Comparison of ENCODE assay signal across 8 cellular contexts in genomic region chr2:197706839-197707207, GRCh38. TPM values are rescaled to one million over a fixed set of nuclear protein-coding genes. Genes with fewer than 3 reads are reported as not detected.
DNase-seq lines count a peak whose midpoint lies in the region; ATAC-seq and TF ChIP-seq lines count a peak whose summit lies in the region.

No MANE protein-coding gene starts in this region.

- H3K4me3 Mint-ChIP-seq in Caco-2 (ENCODE audit: unreplicated experiment), result peak overlapping the region; percentile 90

- H3K9me2 ChIP-seq in neural cell (ENCODE audit: insufficient read depth, low read length), result no peaks in the 10 kb centered on the region

- POLR2A ChIA-PET in Caco-2 (lab: Charles Lee), result no interaction called here

- no TSS peak for BruUV-seq in Caco-2 (replicated peaks; lab: Mats Ljungman, UMichigan)

- ATAC-seq in GM21786 (IDR thresholded peaks at IDR 0.05; ENCODE audit: unreplicated experiment), result no peak
- no peak for ATAC-seq in GM18498 (IDR thresholded peaks at IDR 0.05; ENCODE audit: unreplicated experiment)

- no peak overlapping the region for H3K27ac ChIP-seq in effector memory CD4-positive, alpha-beta T cell (ENCODE audit: insufficient read depth, low read length, poor library complexity, severe bottlenecking)
- no peak overlapping the region for H3K27ac ChIP-seq in neural cell (ENCODE audit: low read length)

- H4K20me1 ChIP-seq in neural cell (ENCODE audit: insufficient read depth), result no peaks in the 10 kb centered on the region

- H3K27me3 Mint-ChIP-seq in Caco-2 (ENCODE audit: insufficient read depth, unreplicated experiment), result no peaks in the 10 kb centered on the region

- peak overlapping the region; percentile 70 for H3K4me2 ChIP-seq in neural cell (ENCODE audit: low read length)

- H3K4me1 Mint-ChIP-seq in Caco-2 (ENCODE audit: low read depth, unreplicated experiment), result peaks cover 12% of the 10 kb centered on the region

- no peak overlapping the region for H2AFZ ChIP-seq in neural cell (ENCODE audit: low read depth, low read length)

- H3F3A ChIP-seq in neural cell (ENCODE audit: insufficient read depth, low read length, poor library complexity, severe bottlenecking), result no peaks in the 10 kb centered on the region

- peaks cover 13% of the 10 kb centered on the region for H3K79me2 ChIP-seq in neural cell (replicated peaks; ENCODE audit: insufficient read depth, low read length)

- TF ChIP-seq EP300 in neural cell (conservative IDR thresholded peaks at IDR 0.05; ENCODE audit: poor library complexity, severe bottlenecking), result no peak

- intact Hi-C loops in Caco-2 (cut with micrococcal nuclease; ENCODE audit: unreplicated experiment), result loop anchor here (1.0 to 10.0 kb wide), 5 partner anchors 71 to 590 kb away; partner anchors contain the start of genes COQ10B, HSPE1 and MOB4

- H3K9ac ChIP-seq in neural cell (ENCODE audit: low read length), result no peak overlapping the region

- peak overlapping the region; percentile 86 for H3K4me3 ChIP-seq in Caco-2 (ENCODE audit: low read depth, low read length)
- peak overlapping the region; percentile 83 for H3K4me3 ChIP-seq in effector memory CD4-positive, alpha-beta T cell (ENCODE audit: insufficient read depth, low read depth, low read length, poor library complexity, severe bottlenecking)
- H3K4me3 ChIP-seq in neural cell (ENCODE audit: low read length), result peak overlapping the region; percentile 87

- CTCF ChIA-PET in Caco-2 (lab: Charles Lee), result no interaction called here

- TF ChIP-seq RAD21 in neural cell (conservative IDR thresholded peaks at IDR 0.05), result no peak

- H3K9me3 Mint-ChIP-seq in Caco-2 (ENCODE audit: unreplicated experiment), result no peaks in the 10 kb centered on the region

- no peak overlapping the region for H3K27ac Mint-ChIP-seq in Caco-2 (ENCODE audit: unreplicated experiment)

- no peak for TF ChIP-seq CTCF in Caco-2 (IDR thresholded peaks at IDR 0.05; ENCODE audit: insufficient read depth in 1 of 2, low read depth in 1 of 2, low read length in 1 of 2, severe bottlenecking in 1 of 2, unreplicated experiment in 1 of 2)
- TF ChIP-seq CTCF in neural cell (IDR thresholded peaks at IDR 0.05; ENCODE audit: poor library complexity, severe bottlenecking), result no peak

- DNase-seq in Caco-2 (no peak), NCI-H69 (lab: John Stamatoyannopoulos, UW) (peak; percentile 21), HUDEP-2 (lab: John Stamatoyannopoulos, UW; ENCODE audit: unreplicated experiment in 76 of 76) (no peak), mesenteric fat pad (ENCODE audit: low spot score) (no peak)
- DNase-seq in effector memory CD4-positive, alpha-beta T cell, result no peak

- H3K27me3 ChIP-seq in Caco-2 (replicated peaks; ENCODE audit: control insufficient read depth, insufficient read depth, low read length), result no peaks in the 10 kb centered on the region
- H3K27me3 ChIP-seq in effector memory CD4-positive, alpha-beta T cell (replicated peaks; ENCODE audit: control insufficient read depth, insufficient read depth, low read length, poor library complexity, severe bottlenecking), result no peaks in the 10 kb centered on the region
- H3K27me3 ChIP-seq in neural cell (ENCODE audit: insufficient read depth, low read depth, low read length), result no peaks in the 10 kb centered on the region

- peaks cover 23% of the 10 kb centered on the region for H3K36me3 Mint-ChIP-seq in Caco-2 (ENCODE audit: insufficient read depth, unreplicated experiment)

- H3K9me3 ChIP-seq in Caco-2 (no peaks in the 10 kb centered on the region), neural cell (ENCODE audit: low read length) (no peaks in the 10 kb centered on the region)
- H3K9me3 ChIP-seq in effector memory CD4-positive, alpha-beta T cell (ENCODE audit: control insufficient read depth, low read length), result no peaks in the 10 kb centered on the region

- peaks cover 5% of the 10 kb centered on the region for H3K4me1 ChIP-seq in Caco-2
- peaks cover 29% of the 10 kb centered on the region for H3K4me1 ChIP-seq in effector memory CD4-positive, alpha-beta T cell (ENCODE audit: control insufficient read depth, insufficient read depth, low read length, poor library complexity, severe bottlenecking)

- H3K36me3 ChIP-seq in Caco-2 (ENCODE audit: control insufficient read depth, insufficient read depth, low read length) (no peaks in the 10 kb centered on the region; the same call in 1 of the 2 replicates), neural cell (ENCODE audit: insufficient read depth, low read length) (no peaks in the 10 kb centered on the region)
- H3K36me3 ChIP-seq in effector memory CD4-positive, alpha-beta T cell (ENCODE audit: control insufficient read depth, insufficient read depth, low read length), result peaks cover 10% of the 10 kb centered on the region

TF ChIP-seq in neural cell, 6 proteins besides CTCF, POLR2A, EP300 and RAD21:
- no peak for TF ChIP-seq REST (IDR thresholded peaks at IDR 0.05; ENCODE audit: borderline replicate concordance)
- no peak for TF ChIP-seq POLR2AphosphoS5 (IDR thresholded peaks at IDR 0.05)
- no peak for TF ChIP-seq TAF1 (IDR thresholded peaks at IDR 0.05; ENCODE audit: low read depth)
- no peak for TF ChIP-seq EZH2 (IDR thresholded peaks at IDR 0.05; ENCODE audit: borderline replicate concordance, insufficient read depth, low read length, poor library complexity, severe bottlenecking)
- TF ChIP-seq SMC3 (conservative IDR thresholded peaks at IDR 0.05; ENCODE audit: poor library complexity), result no peak
- TF ChIP-seq MXI1 (conservative IDR thresholded peaks at IDR 0.05; ENCODE audit: poor library complexity, severe bottlenecking), result no peak

RNA-seq across cellular contexts. Expression of gene MARS2, which starts 1.7 kb away (rescaled TPM):
- 12.1 and 13.1 TPM in 2 replicates for total RNA-seq in Caco-2 (2022)
- 3.8 and 5.1 TPM in 2 replicates for polyA plus RNA-seq in neural cell
- polyA minus RNA-seq in neural cell, result 14.0 and 14.1 TPM in 2 replicates
- total RNA-seq in mesenteric fat pad, result 8.0 TPM

RNA-seq across cellular contexts. Expression of gene RFTN2, which starts 31.4 kb away (rescaled TPM):
- total RNA-seq in Caco-2 (2022) (0.18 TPM in 1 of 2 replicates, not detected in the other), mesenteric fat pad (6.8 TPM)
- polyA plus RNA-seq in neural cell, result 0.06 TPM in 2 replicates
- polyA minus RNA-seq in neural cell, result 0.35 and 0.49 TPM in 2 replicates
